15 cellular contexts compared by ENCODE assay signal in genomic region chr11:19814421-19814820, GRCh38.
DNase-seq lines count a peak whose midpoint lies in the region; ATAC-seq and TF ChIP-seq lines count a peak whose summit lies in the region.
"Had no signal": no experiment of that assay in that cellular context is flagged by ENCODE, and none has a peak within 500 bp of the region (broad histone marks: within the 10 kb centered on the region; RNA-seq: fewer than 3 reads in every experiment).

No MANE protein-coding gene starts in this region.

- DNase-seq in right cardiac atrium (no peak), Right ventricle myocardium inferior (ENCODE audit: missing footprints) (no peak), NCI-H774 (lab: John Stamatoyannopoulos, UW) (peak; percentile 7), epithelial cell of proximal tubule (ENCODE audit: low read depth) (no peak), tibial artery (no peak), hepatocyte (ENCODE audit: low spot score) (no peak)
- DNase-seq: activated CD4-positive, alpha-beta memory T cell treated with anti-CD3 and anti-CD28 coated beads for 36 hours; cerebellar nuclear complex; GOT3; mesenchymal stem cell; NCI-H2171 treated with DMSO at 0.1 percent for 48 hours; stimulated activated CD4-positive, alpha-beta T cell treated with anti-CD3 and anti-CD28 coated beads, Interleukin-2, amount 100 ng/mL, for 48 hours had no signal

- intact Hi-C loops in right cardiac atrium (cut with DNase I), result loop anchor here in 1 of 4 donors (10.0 kb wide), 1 partner anchor 90 kb away; no protein-coding TSS in a partner anchor
- intact Hi-C loops in Right ventricle myocardium inferior (cut with DNase I), result loop anchor here (2.0 to 5.0 kb wide), 2 partner anchors 33 to 88 kb away; no protein-coding TSS in a partner anchor
- intact Hi-C loops in tibial artery (cut with DNase I; ENCODE audit: low total_unique reads), result no loop called here

- H4K20me1 ChIP-seq in hepatocyte (ENCODE audit: insufficient read depth, poor library complexity, severe bottlenecking), result peaks cover 5% of the 10 kb centered on the region

- no peak overlapping the region for H3K4me2 ChIP-seq in hepatocyte

- 96% methylated on average over 2 of the region's 2 CpGs for WGBS in right cardiac atrium
- WGBS in hepatocyte (ENCODE audit: low lambda C conversion rate, missing lambda C conversion rate), result 93% methylated on average over 2 of the region's 2 CpGs

- H3K79me2 ChIP-seq in hepatocyte, result peaks cover 78% of the 10 kb centered on the region

- H3K4me1 ChIP-seq in right cardiac atrium (ENCODE audit: control insufficient read depth, insufficient read depth, low read length) (peaks cover 11% of the 10 kb centered on the region), tibial artery (peaks cover 0 to 100% (median 76%) of the 10 kb centered on the region in 4 donors), hepatocyte (ENCODE audit: insufficient read depth) (peaks cover 5% of the 10 kb centered on the region)

- no peak for ATAC-seq in right cardiac atrium
- no peak for ATAC-seq in Right ventricle myocardium inferior
- ATAC-seq in HG03280 (IDR thresholded peaks at IDR 0.05; ENCODE audit: unreplicated experiment), result no peak
- no peak for ATAC-seq in HG02884 (IDR thresholded peaks at IDR 0.05; ENCODE audit: unreplicated experiment)
- ATAC-seq: sciatic nerve had no signal

- H2AFZ ChIP-seq in hepatocyte, result no peak overlapping the region

- peak overlapping the region; percentile 23 for H3K27ac ChIP-seq in right cardiac atrium (ENCODE audit: low read length)
- peak overlapping the region; percentile 29 to 62 for H3K27ac ChIP-seq in tibial artery
- H3K27ac ChIP-seq in hepatocyte, result no peak overlapping the region

- H3K36me3 ChIP-seq in tibial artery (no peaks in the 10 kb centered on the region), hepatocyte (replicated peaks; ENCODE audit: insufficient read depth, low read depth) (no peaks in the 10 kb centered on the region)

- H3K4me3 ChIP-seq in right cardiac atrium (ENCODE audit: low read length) (no peak overlapping the region), epithelial cell of proximal tubule (ENCODE audit: low read depth, low read length) (no peak overlapping the region), tibial artery (no peak overlapping the region), hepatocyte (no peak overlapping the region)

- TF ChIP-seq CTCF in epithelial cell of proximal tubule (conservative IDR thresholded peaks at IDR 0.05; ENCODE audit: low read depth, low read length) (peak; percentile 33), tibial artery (IDR thresholded peaks at IDR 0.05) (no peak), hepatocyte (IDR thresholded peaks at IDR 0.05; ENCODE audit: poor library complexity) (no peak)

- no peaks in the 10 kb centered on the region for H3K27me3 ChIP-seq in right cardiac atrium (ENCODE audit: control insufficient read depth, insufficient read depth)
- H3K27me3 ChIP-seq in tibial artery, result no peaks in the 10 kb centered on the region
- no peaks in the 10 kb centered on the region for H3K27me3 ChIP-seq in hepatocyte

- H3K9me3 ChIP-seq in right cardiac atrium (ENCODE audit: control insufficient read depth, low read length), result no peaks in the 10 kb centered on the region
- no peaks in the 10 kb centered on the region for H3K9me3 ChIP-seq in tibial artery
- no peaks in the 10 kb centered on the region for H3K9me3 ChIP-seq in hepatocyte (ENCODE audit: low read depth)

- no peaks in the 10 kb centered on the region for H3K9me2 ChIP-seq in hepatocyte (replicated peaks; ENCODE audit: insufficient read depth)
